17 cellular contexts compared by ENCODE assay signal in genomic region chr11:126697937-126698336, GRCh38.
DNase-seq lines count a peak whose midpoint lies in the region; TF ChIP-seq lines count a peak whose summit lies in the region.
"Had no signal": no experiment of that assay in that cellular context is flagged by ENCODE, and none has a peak within 500 bp of the region (broad histone marks: within the 10 kb centered on the region; RNA-seq: fewer than 3 reads in every experiment).

No MANE protein-coding gene starts in this region.

- no peaks in the 10 kb centered on the region for H3K9me3 ChIP-seq in neural cell (ENCODE audit: low read length)
- no peaks in the 10 kb centered on the region for H3K9me3 ChIP-seq in osteoblast (ENCODE audit: low read depth, low read length)
- H3K9me3 ChIP-seq: MG63, SJCRH30 had no signal

- no peaks in the 10 kb centered on the region for H3K79me2 ChIP-seq in neural cell (replicated peaks; ENCODE audit: insufficient read depth, low read length)
- no peaks in the 10 kb centered on the region for H3K79me2 ChIP-seq in osteoblast (ENCODE audit: insufficient read depth, low read length)

- intact Hi-C loops in posterior cingulate gyrus (cut with DNase I) = no loop called here

- TF ChIP-seq CTCF in neural cell (IDR thresholded peaks at IDR 0.05; ENCODE audit: poor library complexity, severe bottlenecking) = no peak
- no peak for TF ChIP-seq CTCF in osteoblast (IDR thresholded peaks at IDR 0.05; ENCODE audit: extremely low read depth, low read depth, low read length)

- H3K4me1 ChIP-seq in osteoblast (ENCODE audit: insufficient read depth, low read length) = no peaks in the 10 kb centered on the region
- H3K4me1 ChIP-seq: SJCRH30 had no signal

- peaks cover 3% of the 10 kb centered on the region for H3F3A ChIP-seq in neural cell (ENCODE audit: insufficient read depth, low read length, poor library complexity, severe bottlenecking)

- peak; percentile 15 for DNase-seq in NCI-H1105 treated with DMSO at 0.1 percent for 48 hours (lab: John Stamatoyannopoulos, UW)
- no peak for DNase-seq in NCI-H1105 (lab: John Stamatoyannopoulos, UW)
- DNase-seq in NCI-H2171 (lab: John Stamatoyannopoulos, UW) = peak; percentile 15
- DNase-seq in NCI-H82 (lab: John Stamatoyannopoulos, UW) = peak; percentile 58
- no peak for DNase-seq in osteoblast (ENCODE audit: insufficient read length, low spot score, missing footprints)
- no peak for DNase-seq in posterior cingulate gyrus
- no peak for DNase-seq in stimulated activated CD4-positive, alpha-beta T cell treated with anti-CD3 and anti-CD28 coated beads, Interleukin-15, amount 100 ng/mL, for 24 hours
- DNase-seq: GDM1, GOT3, Kasumi-1, NCI-H1048, NCI-H1930, NCI-H510A, SJCRH30 had no signal

- peak overlapping the region; percentile 18 for H3K9ac ChIP-seq in neural cell (ENCODE audit: low read length)

- H3K4me2 ChIP-seq in neural cell (ENCODE audit: low read length) = no peak overlapping the region
- no peak overlapping the region for H3K4me2 ChIP-seq in osteoblast (ENCODE audit: insufficient read depth, low read length)

- H3K4me3 ChIP-seq in neural cell (ENCODE audit: low read length) (peak overlapping the region; percentile 1), osteoblast (ENCODE audit: insufficient read depth, low read length) (no peak overlapping the region)
- H3K4me3 ChIP-seq: MG63, SJCRH30 had no signal

- H2AFZ ChIP-seq in neural cell (ENCODE audit: low read depth, low read length) = no peak overlapping the region
- no peak overlapping the region for H2AFZ ChIP-seq in osteoblast (ENCODE audit: low read length)

- no peaks in the 10 kb centered on the region for H3K9me2 ChIP-seq in neural cell (ENCODE audit: insufficient read depth, low read length)

- H3K36me3 ChIP-seq in neural cell (ENCODE audit: insufficient read depth, low read length) (no peaks in the 10 kb centered on the region), osteoblast (ENCODE audit: insufficient read depth, low read length) (no peaks in the 10 kb centered on the region)
- H3K36me3 ChIP-seq: MG63, SJCRH30 had no signal

- H3K27ac ChIP-seq in neural cell (ENCODE audit: low read length) (peak overlapping the region; percentile 35), osteoblast (ENCODE audit: low read depth, low read length) (no peak overlapping the region)
- H3K27ac ChIP-seq: 22Rv1, SJCRH30 had no signal

- no peak for TF ChIP-seq RAD21 in neural cell (conservative IDR thresholded peaks at IDR 0.05)

- H3K27me3 ChIP-seq in neural cell (ENCODE audit: insufficient read depth, low read depth, low read length) = no peaks in the 10 kb centered on the region
- H3K27me3 ChIP-seq in osteoblast (ENCODE audit: insufficient read depth, low read length) = no peaks in the 10 kb centered on the region
- H3K27me3 ChIP-seq: MG63, SJCRH30 had no signal

- TF ChIP-seq EP300 in neural cell (conservative IDR thresholded peaks at IDR 0.05; ENCODE audit: poor library complexity, severe bottlenecking) = no peak

- no peaks in the 10 kb centered on the region for H4K20me1 ChIP-seq in neural cell (ENCODE audit: insufficient read depth)
- peaks cover 3% of the 10 kb centered on the region for H4K20me1 ChIP-seq in osteoblast (ENCODE audit: insufficient read depth, low read length)

TF ChIP-seq in neural cell, 6 proteins besides CTCF, POLR2A, EP300 and RAD21:
- TF ChIP-seq, protein P1, sequence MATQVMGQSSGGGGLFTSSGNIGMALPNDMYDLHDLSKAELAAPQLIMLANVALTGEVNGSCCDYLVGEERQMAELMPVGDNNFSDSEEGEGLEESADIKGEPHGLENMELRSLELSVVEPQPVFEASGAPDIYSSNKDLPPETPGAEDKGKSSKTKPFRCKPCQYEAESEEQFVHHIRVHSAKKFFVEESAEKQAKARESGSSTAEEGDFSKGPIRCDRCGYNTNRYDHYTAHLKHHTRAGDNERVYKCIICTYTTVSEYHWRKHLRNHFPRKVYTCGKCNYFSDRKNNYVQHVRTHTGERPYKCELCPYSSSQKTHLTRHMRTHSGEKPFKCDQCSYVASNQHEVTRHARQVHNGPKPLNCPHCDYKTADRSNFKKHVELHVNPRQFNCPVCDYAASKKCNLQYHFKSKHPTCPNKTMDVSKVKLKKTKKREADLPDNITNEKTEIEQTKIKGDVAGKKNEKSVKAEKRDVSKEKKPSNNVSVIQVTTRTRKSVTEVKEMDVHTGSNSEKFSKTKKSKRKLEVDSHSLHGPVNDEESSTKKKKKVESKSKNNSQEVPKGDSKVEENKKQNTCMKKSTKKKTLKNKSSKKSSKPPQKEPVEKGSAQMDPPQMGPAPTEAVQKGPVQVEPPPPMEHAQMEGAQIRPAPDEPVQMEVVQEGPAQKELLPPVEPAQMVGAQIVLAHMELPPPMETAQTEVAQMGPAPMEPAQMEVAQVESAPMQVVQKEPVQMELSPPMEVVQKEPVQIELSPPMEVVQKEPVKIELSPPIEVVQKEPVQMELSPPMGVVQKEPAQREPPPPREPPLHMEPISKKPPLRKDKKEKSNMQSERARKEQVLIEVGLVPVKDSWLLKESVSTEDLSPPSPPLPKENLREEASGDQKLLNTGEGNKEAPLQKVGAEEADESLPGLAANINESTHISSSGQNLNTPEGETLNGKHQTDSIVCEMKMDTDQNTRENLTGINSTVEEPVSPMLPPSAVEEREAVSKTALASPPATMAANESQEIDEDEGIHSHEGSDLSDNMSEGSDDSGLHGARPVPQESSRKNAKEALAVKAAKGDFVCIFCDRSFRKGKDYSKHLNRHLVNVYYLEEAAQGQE (IDR thresholded peaks at IDR 0.05; ENCODE audit: borderline replicate concordance) = no peak
- TF ChIP-seq MXI1 (conservative IDR thresholded peaks at IDR 0.05; ENCODE audit: poor library complexity, severe bottlenecking) (no peak), SMC3 (conservative IDR thresholded peaks at IDR 0.05; ENCODE audit: poor library complexity) (no peak), TAF1 (IDR thresholded peaks at IDR 0.05; ENCODE audit: low read depth) (no peak), POLR2AphosphoS5 (IDR thresholded peaks at IDR 0.05) (no peak), EZH2 (IDR thresholded peaks at IDR 0.05; ENCODE audit: borderline replicate concordance, insufficient read depth, low read length, poor library complexity, severe bottlenecking) (no peak)

Comparison
In these comparisons a context has a peak if more than half of its experiments do, and no peak if none do; other contexts are left out.
1. DNase-seq: peak in NCI-H1105 treated with DMSO at 0.1 percent for 48 hours (single experiment), NCI-H2171 (single experiment) and NCI-H82 (single experiment); none in NCI-H1105 (single experiment), osteoblast (single experiment), posterior cingulate gyrus (0 of 10) and stimulated activated CD4-positive, alpha-beta T cell treated with anti-CD3 and anti-CD28 coated beads, Interleukin-15, amount 100 ng/mL, for 24 hours (single experiment).